In genomic region chr3:182914341-182914740, GRCh38 we compare ENCODE assay signal across 13 cellular contexts.
DNase-seq lines count a peak whose midpoint lies in the region; ATAC-seq lines count a peak whose summit lies in the region.
"Had no signal": no experiment of that assay in that cellular context is flagged by ENCODE, and none has a peak within 500 bp of the region (broad histone marks: within the 10 kb centered on the region; RNA-seq: fewer than 3 reads in every experiment).

No MANE protein-coding gene starts in this region.

- DNase-seq in EH (ENCODE audit: low read depth) = peak; percentile 51
- DNase-seq in T-helper 2 cell treated with Interferon-gamma antibody and Interleukin-4, amounts not matched to agents 5 μg/mL and 100 μg/mL, for 36 hours (ENCODE audit: low spot score) = no peak
- no peak for DNase-seq in HT-29 (ENCODE audit: low spot score)
- no peak for DNase-seq in GM19240 (ENCODE audit: insufficient read length, low spot score)
- no peak for DNase-seq in DMS53 (lab: John Stamatoyannopoulos, UW)
- DNase-seq in cardiac septum (ENCODE audit: low spot score) = no peak
- DNase-seq: DMS 273 treated with DMSO at 0.1 percent for 48 hours, H9, OCI-M1, upper lobe of left lung had no signal

- ATAC-seq in GM19372 (IDR thresholded peaks at IDR 0.05; ENCODE audit: low read depth, unreplicated experiment) (peak; percentile 47), HG03025 (IDR thresholded peaks at IDR 0.05; ENCODE audit: low FRiP score, unreplicated experiment) (peak; percentile 46)

- H3K4me3 Mint-ChIP-seq in T-helper 2 cell treated with Interferon-gamma antibody and Interleukin-4, amounts not matched to agents 5 μg/mL and 100 μg/mL, for 36 hours = peak overlapping the region; percentile 66
- H3K4me3 Mint-ChIP-seq: H9, nephron had no signal

- no peaks in the 10 kb centered on the region for H3K9me3 Mint-ChIP-seq in T-helper 2 cell treated with Interferon-gamma antibody and Interleukin-4, amounts not matched to agents 5 μg/mL and 100 μg/mL, for 36 hours
- H3K9me3 Mint-ChIP-seq: H9, nephron had no signal

- peak overlapping the region; percentile 79 for H3K27ac Mint-ChIP-seq in T-helper 2 cell treated with Interferon-gamma antibody and Interleukin-4, amounts not matched to agents 5 μg/mL and 100 μg/mL, for 36 hours
- H3K27ac Mint-ChIP-seq: nephron had no signal

- H3K27me3 Mint-ChIP-seq in T-helper 2 cell treated with Interferon-gamma antibody and Interleukin-4, amounts not matched to agents 5 μg/mL and 100 μg/mL, for 36 hours (ENCODE audit: low read depth) = no peaks in the 10 kb centered on the region

- intact Hi-C loops in cardiac septum (cut with DNase I) = no loop called here

- peaks cover 50% of the 10 kb centered on the region for H3K4me1 Mint-ChIP-seq in T-helper 2 cell treated with Interferon-gamma antibody and Interleukin-4, amounts not matched to agents 5 μg/mL and 100 μg/mL, for 36 hours (ENCODE audit: low read depth)

- H3K36me3 Mint-ChIP-seq in T-helper 2 cell treated with Interferon-gamma antibody and Interleukin-4, amounts not matched to agents 5 μg/mL and 100 μg/mL, for 36 hours (ENCODE audit: low read depth) = peaks cover 40% of the 10 kb centered on the region
